ENCODE assay signal across 1 cellular context in the genomic region with DNA sequence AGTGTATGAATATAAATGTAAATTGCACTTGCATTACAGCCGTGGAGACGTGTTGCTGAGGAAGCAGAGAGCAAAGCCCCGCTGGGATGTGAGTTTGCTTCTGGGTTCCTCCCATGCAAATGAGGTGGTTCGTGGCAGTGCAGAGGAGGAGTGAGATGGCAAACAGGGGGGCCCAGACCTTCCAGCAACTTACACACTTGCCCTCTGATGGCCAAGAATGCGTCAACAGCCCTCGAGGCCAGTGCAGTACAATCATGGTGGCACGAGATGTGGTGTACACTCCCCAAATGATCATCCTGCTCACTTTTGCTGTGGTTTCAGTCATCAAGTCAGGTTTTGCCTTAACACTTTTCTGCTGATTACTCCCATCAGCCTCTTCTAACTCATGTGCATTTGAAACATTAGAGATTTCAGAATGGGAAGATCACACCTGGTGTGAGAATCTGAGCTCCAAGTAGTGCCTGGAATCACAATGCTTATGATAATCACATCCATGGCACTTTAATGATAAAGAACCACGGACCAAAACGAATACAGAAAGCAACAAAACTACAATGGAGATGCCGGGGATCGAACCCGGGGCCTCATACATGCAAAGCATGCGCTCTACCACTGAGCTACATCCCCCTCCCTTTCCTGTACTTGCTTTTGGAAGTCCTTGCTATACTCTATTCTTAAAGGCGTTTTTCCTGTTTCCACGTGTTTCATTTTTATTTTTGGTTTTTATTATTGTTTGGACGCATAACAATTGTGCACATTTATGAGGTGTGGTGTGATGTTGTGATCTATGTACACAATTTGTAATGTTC.
TF ChIP-seq lines count a peak whose summit lies in the region.

No MANE protein-coding gene starts in this region.

TF ChIP-seq in HEK293, 187 proteins besides CTCF, POLR2A, EP300 and RAD21 (continued from another document and continues in another):
- TF ChIP-seq, protein P1, sequence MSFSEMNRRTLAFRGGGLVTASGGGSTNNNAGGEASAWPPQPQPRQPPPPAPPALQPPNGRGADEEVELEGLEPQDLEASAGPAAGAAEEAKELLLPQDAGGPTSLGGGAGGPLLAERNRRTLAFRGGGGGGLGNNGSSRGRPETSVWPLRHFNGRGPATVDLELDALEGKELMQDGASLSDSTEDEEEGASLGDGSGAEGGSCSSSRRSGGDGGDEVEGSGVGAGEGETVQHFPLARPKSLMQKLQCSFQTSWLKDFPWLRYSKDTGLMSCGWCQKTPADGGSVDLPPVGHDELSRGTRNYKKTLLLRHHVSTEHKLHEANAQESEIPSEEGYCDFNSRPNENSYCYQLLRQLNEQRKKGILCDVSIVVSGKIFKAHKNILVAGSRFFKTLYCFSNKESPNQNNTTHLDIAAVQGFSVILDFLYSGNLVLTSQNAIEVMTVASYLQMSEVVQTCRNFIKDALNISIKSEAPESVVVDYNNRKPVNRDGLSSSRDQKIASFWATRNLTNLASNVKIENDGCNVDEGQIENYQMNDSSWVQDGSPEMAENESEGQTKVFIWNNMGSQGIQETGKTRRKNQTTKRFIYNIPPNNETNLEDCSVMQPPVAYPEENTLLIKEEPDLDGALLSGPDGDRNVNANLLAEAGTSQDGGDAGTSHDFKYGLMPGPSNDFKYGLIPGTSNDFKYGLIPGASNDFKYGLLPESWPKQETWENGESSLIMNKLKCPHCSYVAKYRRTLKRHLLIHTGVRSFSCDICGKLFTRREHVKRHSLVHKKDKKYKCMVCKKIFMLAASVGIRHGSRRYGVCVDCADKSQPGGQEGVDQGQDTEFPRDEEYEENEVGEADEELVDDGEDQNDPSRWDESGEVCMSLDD (tag by site-specific recombination; IDR thresholded peaks at IDR 0.05) = peak; percentile 51; the same call in 1 of the 2 replicates
- TF ChIP-seq ZFP41 (tag by site-specific recombination; IDR thresholded peaks at IDR 0.05; ENCODE audit: borderline replicate concordance) (no peak), ZNF521 (tag by site-specific recombination; IDR thresholded peaks at IDR 0.05) (no peak), ZNF473 (tag by site-specific recombination; IDR thresholded peaks at IDR 0.05) (no peak), ZNF830 (tag by site-specific recombination; IDR thresholded peaks at IDR 0.05; ENCODE audit: low read depth) (no peak), ZNF791 (tag by site-specific recombination; IDR thresholded peaks at IDR 0.05) (no peak), ZNF48 (tag by site-specific recombination; IDR thresholded peaks at IDR 0.05) (no peak), SALL2 (tag by site-specific recombination; IDR thresholded peaks at IDR 0.05; ENCODE audit: borderline replicate concordance) (no peak), ZNF157 (tag by site-specific recombination; IDR thresholded peaks at IDR 0.05) (no peak), ZNF112 (tag by site-specific recombination; IDR thresholded peaks at IDR 0.05) (no peak), FEZF1 (tag by site-specific recombination; IDR thresholded peaks at IDR 0.05) (peak; percentile 18; the same call in 1 of the 2 replicates), ZNF169 (tag by site-specific recombination; IDR thresholded peaks at IDR 0.05) (no peak), ZNF76 (tag by site-specific recombination; IDR thresholded peaks at IDR 0.05; ENCODE audit: borderline replicate concordance, low read depth) (peak; percentile 62; the same call in 1 of the 2 replicates), ZBTB7A (tag by site-specific recombination; IDR thresholded peaks at IDR 0.05; ENCODE audit: low read depth) (no peak), ZNF138 (tag by site-specific recombination; IDR thresholded peaks at IDR 0.05; ENCODE audit: borderline replicate concordance) (no peak), ZNF843 (tag by site-specific recombination; IDR thresholded peaks at IDR 0.05) (no peak; the same call in 1 of the 2 replicates), ZNF239 (tag by site-specific recombination; IDR thresholded peaks at IDR 0.05) (no peak), ZNF677 (tag by site-specific recombination; IDR thresholded peaks at IDR 0.05) (no peak), KLF16 (tag by site-specific recombination; IDR thresholded peaks at IDR 0.05) (peak; percentile 82; the same call in 1 of the 2 replicates), OSR2 (tag by site-specific recombination; IDR thresholded peaks at IDR 0.05) (0 out of 2 replicates have a peak, but pooled peaks have one; percentile 7), ZNF654 (tag by site-specific recombination; IDR thresholded peaks at IDR 0.05; ENCODE audit: low read depth) (0 out of 2 replicates have a peak, but pooled peaks have one; percentile 11), ZNF837 (tag by site-specific recombination; IDR thresholded peaks at IDR 0.05) (no peak), ZBTB21 (tag by site-specific recombination; IDR thresholded peaks at IDR 0.05) (peak; percentile 35; the same call in 1 of the 2 replicates), ZNF501 (tag by site-specific recombination; IDR thresholded peaks at IDR 0.05) (peak; percentile 54; the same call in 1 of the 2 replicates), ZNF529 (tag by site-specific recombination; IDR thresholded peaks at IDR 0.05; ENCODE audit: insufficient replicate concordance) (no peak), ZFP3 (tag by site-specific recombination; IDR thresholded peaks at IDR 0.05; ENCODE audit: low read depth) (0 out of 2 replicates have a peak, but pooled peaks have one; percentile 20), TCF7L2 (IDR thresholded peaks at IDR 0.05; ENCODE audit: borderline replicate concordance, low read depth, low read length) (no peak), ZNF146 (tag by site-specific recombination; IDR thresholded peaks at IDR 0.05) (no peak), MEIS1 (CRISPR knock-in tag; IDR thresholded peaks at IDR 0.05; ENCODE audit: borderline replicate concordance) (no peak), ZNF629 (tag by site-specific recombination; IDR thresholded peaks at IDR 0.05) (peak; percentile 64; the same call in 1 of the 2 replicates), HOXD13 (CRISPR knock-in tag; IDR thresholded peaks at IDR 0.05; ENCODE audit: borderline replicate concordance) (no peak), ZNF248 (tag by site-specific recombination; IDR thresholded peaks at IDR 0.05) (no peak), ZNF140 (tag by site-specific recombination; IDR thresholded peaks at IDR 0.05) (no peak), ZNF558 (tag by site-specific recombination; IDR thresholded peaks at IDR 0.05) (peak; percentile 70; the same call in 1 of the 2 replicates), ZBTB20 (tag by site-specific recombination; IDR thresholded peaks at IDR 0.05) (peak; percentile 43; the same call in 1 of the 2 replicates), ZNF366 (tag by site-specific recombination; conservative IDR thresholded peaks at IDR 0.05) (peak; percentile 15; the same call in 1 of the 2 replicates), ZNF610 (tag by site-specific recombination; IDR thresholded peaks at IDR 0.05; ENCODE audit: borderline replicate concordance) (no peak)
- TF ChIP-seq, protein P2, sequence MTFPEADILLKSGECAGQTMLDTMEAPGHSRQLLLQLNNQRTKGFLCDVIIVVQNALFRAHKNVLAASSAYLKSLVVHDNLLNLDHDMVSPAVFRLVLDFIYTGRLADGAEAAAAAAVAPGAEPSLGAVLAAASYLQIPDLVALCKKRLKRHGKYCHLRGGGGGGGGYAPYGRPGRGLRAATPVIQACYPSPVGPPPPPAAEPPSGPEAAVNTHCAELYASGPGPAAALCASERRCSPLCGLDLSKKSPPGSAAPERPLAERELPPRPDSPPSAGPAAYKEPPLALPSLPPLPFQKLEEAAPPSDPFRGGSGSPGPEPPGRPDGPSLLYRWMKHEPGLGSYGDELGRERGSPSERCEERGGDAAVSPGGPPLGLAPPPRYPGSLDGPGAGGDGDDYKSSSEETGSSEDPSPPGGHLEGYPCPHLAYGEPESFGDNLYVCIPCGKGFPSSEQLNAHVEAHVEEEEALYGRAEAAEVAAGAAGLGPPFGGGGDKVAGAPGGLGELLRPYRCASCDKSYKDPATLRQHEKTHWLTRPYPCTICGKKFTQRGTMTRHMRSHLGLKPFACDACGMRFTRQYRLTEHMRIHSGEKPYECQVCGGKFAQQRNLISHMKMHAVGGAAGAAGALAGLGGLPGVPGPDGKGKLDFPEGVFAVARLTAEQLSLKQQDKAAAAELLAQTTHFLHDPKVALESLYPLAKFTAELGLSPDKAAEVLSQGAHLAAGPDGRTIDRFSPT (tag by site-specific recombination; IDR thresholded peaks at IDR 0.05) = no peak
- TF ChIP-seq, protein P3, sequence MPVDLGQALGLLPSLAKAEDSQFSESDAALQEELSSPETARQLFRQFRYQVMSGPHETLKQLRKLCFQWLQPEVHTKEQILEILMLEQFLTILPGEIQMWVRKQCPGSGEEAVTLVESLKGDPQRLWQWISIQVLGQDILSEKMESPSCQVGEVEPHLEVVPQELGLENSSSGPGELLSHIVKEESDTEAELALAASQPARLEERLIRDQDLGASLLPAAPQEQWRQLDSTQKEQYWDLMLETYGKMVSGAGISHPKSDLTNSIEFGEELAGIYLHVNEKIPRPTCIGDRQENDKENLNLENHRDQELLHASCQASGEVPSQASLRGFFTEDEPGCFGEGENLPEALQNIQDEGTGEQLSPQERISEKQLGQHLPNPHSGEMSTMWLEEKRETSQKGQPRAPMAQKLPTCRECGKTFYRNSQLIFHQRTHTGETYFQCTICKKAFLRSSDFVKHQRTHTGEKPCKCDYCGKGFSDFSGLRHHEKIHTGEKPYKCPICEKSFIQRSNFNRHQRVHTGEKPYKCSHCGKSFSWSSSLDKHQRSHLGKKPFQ (tag by site-specific recombination; IDR thresholded peaks at IDR 0.05) = no peak
- TF ChIP-seq, protein P4, sequence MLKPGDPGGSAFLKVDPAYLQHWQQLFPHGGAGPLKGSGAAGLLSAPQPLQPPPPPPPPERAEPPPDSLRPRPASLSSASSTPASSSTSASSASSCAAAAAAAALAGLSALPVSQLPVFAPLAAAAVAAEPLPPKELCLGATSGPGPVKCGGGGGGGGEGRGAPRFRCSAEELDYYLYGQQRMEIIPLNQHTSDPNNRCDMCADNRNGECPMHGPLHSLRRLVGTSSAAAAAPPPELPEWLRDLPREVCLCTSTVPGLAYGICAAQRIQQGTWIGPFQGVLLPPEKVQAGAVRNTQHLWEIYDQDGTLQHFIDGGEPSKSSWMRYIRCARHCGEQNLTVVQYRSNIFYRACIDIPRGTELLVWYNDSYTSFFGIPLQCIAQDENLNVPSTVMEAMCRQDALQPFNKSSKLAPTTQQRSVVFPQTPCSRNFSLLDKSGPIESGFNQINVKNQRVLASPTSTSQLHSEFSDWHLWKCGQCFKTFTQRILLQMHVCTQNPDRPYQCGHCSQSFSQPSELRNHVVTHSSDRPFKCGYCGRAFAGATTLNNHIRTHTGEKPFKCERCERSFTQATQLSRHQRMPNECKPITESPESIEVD (tag by site-specific recombination; IDR thresholded peaks at IDR 0.05) = no peak
- TF ChIP-seq, protein P5, sequence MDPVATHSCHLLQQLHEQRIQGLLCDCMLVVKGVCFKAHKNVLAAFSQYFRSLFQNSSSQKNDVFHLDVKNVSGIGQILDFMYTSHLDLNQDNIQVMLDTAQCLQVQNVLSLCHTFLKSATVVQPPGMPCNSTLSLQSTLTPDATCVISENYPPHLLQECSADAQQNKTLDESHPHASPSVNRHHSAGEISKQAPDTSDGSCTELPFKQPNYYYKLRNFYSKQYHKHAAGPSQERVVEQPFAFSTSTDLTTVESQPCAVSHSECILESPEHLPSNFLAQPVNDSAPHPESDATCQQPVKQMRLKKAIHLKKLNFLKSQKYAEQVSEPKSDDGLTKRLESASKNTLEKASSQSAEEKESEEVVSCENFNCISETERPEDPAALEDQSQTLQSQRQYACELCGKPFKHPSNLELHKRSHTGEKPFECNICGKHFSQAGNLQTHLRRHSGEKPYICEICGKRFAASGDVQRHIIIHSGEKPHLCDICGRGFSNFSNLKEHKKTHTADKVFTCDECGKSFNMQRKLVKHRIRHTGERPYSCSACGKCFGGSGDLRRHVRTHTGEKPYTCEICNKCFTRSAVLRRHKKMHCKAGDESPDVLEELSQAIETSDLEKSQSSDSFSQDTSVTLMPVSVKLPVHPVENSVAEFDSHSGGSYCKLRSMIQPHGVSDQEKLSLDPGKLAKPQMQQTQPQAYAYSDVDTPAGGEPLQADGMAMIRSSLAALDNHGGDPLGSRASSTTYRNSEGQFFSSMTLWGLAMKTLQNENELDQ (tag by site-specific recombination; IDR thresholded peaks at IDR 0.05; ENCODE audit: low read depth) = no peak
- TF ChIP-seq, protein P6, sequence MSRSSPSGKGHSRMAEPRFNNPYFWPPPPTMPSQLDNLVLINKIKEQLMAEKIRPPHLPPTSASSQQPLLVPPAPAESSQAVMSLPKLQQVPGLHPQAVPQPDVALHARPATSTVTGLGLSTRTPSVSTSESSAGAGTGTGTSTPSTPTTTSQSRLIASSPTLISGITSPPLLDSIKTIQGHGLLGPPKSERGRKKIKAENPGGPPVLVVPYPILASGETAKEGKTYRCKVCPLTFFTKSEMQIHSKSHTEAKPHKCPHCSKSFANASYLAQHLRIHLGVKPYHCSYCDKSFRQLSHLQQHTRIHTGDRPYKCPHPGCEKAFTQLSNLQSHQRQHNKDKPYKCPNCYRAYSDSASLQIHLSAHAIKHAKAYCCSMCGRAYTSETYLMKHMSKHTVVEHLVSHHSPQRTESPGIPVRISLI (tag by site-specific recombination; IDR thresholded peaks at IDR 0.05) = no peak
- TF ChIP-seq, protein P7, sequence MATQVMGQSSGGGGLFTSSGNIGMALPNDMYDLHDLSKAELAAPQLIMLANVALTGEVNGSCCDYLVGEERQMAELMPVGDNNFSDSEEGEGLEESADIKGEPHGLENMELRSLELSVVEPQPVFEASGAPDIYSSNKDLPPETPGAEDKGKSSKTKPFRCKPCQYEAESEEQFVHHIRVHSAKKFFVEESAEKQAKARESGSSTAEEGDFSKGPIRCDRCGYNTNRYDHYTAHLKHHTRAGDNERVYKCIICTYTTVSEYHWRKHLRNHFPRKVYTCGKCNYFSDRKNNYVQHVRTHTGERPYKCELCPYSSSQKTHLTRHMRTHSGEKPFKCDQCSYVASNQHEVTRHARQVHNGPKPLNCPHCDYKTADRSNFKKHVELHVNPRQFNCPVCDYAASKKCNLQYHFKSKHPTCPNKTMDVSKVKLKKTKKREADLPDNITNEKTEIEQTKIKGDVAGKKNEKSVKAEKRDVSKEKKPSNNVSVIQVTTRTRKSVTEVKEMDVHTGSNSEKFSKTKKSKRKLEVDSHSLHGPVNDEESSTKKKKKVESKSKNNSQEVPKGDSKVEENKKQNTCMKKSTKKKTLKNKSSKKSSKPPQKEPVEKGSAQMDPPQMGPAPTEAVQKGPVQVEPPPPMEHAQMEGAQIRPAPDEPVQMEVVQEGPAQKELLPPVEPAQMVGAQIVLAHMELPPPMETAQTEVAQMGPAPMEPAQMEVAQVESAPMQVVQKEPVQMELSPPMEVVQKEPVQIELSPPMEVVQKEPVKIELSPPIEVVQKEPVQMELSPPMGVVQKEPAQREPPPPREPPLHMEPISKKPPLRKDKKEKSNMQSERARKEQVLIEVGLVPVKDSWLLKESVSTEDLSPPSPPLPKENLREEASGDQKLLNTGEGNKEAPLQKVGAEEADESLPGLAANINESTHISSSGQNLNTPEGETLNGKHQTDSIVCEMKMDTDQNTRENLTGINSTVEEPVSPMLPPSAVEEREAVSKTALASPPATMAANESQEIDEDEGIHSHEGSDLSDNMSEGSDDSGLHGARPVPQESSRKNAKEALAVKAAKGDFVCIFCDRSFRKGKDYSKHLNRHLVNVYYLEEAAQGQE (tag by site-specific recombination; IDR thresholded peaks at IDR 0.05) = no peak
